15 cellular contexts compared by ENCODE assay signal in the genomic region with DNA sequence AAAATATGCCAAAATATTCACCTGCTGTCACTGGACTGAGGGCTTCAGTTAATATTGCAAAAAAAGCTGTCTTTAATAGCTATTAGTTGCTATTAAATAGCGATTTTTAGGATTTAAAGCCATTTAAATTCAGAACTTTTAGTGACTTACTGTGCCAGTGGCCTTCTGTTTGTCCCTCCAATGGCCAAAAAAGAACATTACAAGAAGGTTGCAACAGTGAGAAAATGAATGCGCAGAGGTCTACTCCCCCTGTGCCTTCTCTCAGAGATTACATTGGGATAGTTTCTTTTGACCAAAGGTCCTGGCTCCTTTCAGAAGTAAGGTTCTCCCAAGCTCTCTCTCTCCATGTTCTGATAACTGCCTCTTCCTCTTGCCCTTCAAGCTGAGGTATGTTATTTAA.
"Had no signal": no experiment of that assay in that cellular context is flagged by ENCODE, and none has a peak within 500 bp of the region (broad histone marks: within the 10 kb centered on the region; RNA-seq: fewer than 3 reads in every experiment).

No MANE protein-coding gene starts in this region.

- H3K27ac Mint-ChIP-seq: activated naive CD4-positive, alpha-beta T cell treated with anti-CD3 and anti-CD28 coated beads, Interleukin-2, amount 50 U/mL, for 72 hours; mesothelial cell of epicardium; natural killer cell treated with Interleukin-12 subunit alpha and Interleukin-12 subunit beta and Interleukin-15 and Interleukin-18, amount 100 ng/mL, for 72 hours; stimulated activated naive CD8-positive, alpha-beta T cell treated with anti-CD3 and anti-CD28 coated beads, Interleukin-15, Interleukin-2, amounts not matched to agents 100 ng/mL and 50 ng/mL, for 24 hours; T-helper 1 cell treated with Interleukin-12 subunit alpha and Interleukin-12 subunit beta and Interleukin-4 antibody, amounts not matched to agents 30 μg/mL and 1 μg/mL, for 36 hours had no signal

- H3K9me3 Mint-ChIP-seq: stimulated activated naive CD8-positive, alpha-beta T cell treated with anti-CD3 and anti-CD28 coated beads, Interleukin-15, Interleukin-2, amounts not matched to agents 100 ng/mL and 50 ng/mL, for 24 hours; T-helper 1 cell treated with Interleukin-12 subunit alpha and Interleukin-12 subunit beta and Interleukin-4 antibody, amounts not matched to agents 30 μg/mL and 1 μg/mL, for 36 hours had no signal

- DNase-seq: activated CD4-positive, alpha-beta T cell treated with anti-CD3 and anti-CD28 coated beads for 1 hour; activated CD4-positive, alpha-beta T cell treated with anti-CD3 and anti-CD28 coated beads, Interleukin-2, amount 50 U/mL, for 4 hours; activated gamma-delta T cell treated with Interleukin-2 at 50 U/mL for 16 hours; adrenal gland; dermis blood vessel endothelial cell; effector memory CD4-positive, alpha-beta T cell; esophagus squamous epithelium; lower lobe of right lung had no signal

- H3K27me3 Mint-ChIP-seq: natural killer cell treated with Interleukin-12 subunit alpha and Interleukin-12 subunit beta and Interleukin-15 and Interleukin-18, amount 100 ng/mL, for 72 hours; stimulated activated naive CD8-positive, alpha-beta T cell treated with anti-CD3 and anti-CD28 coated beads, Interleukin-15, Interleukin-2, amounts not matched to agents 100 ng/mL and 50 ng/mL, for 24 hours had no signal

- H3K36me3 Mint-ChIP-seq: activated naive CD4-positive, alpha-beta T cell treated with anti-CD3 and anti-CD28 coated beads, Interleukin-2, amount 50 U/mL, for 72 hours; mesothelial cell of epicardium; natural killer cell treated with Interleukin-12 subunit alpha and Interleukin-12 subunit beta and Interleukin-15 and Interleukin-18, amount 100 ng/mL, for 72 hours had no signal

- H3K4me2 ChIP-seq: hepatocyte had no signal

- H3K27me3 ChIP-seq: adrenal gland, esophagus squamous epithelium, hepatocyte, tibial nerve had no signal

- H3K4me3 Mint-ChIP-seq: mesothelial cell of epicardium; natural killer cell treated with Interleukin-12 subunit alpha and Interleukin-12 subunit beta and Interleukin-15 and Interleukin-18, amount 100 ng/mL, for 72 hours; stimulated activated naive CD8-positive, alpha-beta T cell treated with anti-CD3 and anti-CD28 coated beads, Interleukin-15, Interleukin-2, amounts not matched to agents 100 ng/mL and 50 ng/mL, for 24 hours; T-helper 1 cell treated with Interleukin-12 subunit alpha and Interleukin-12 subunit beta and Interleukin-4 antibody, amounts not matched to agents 30 μg/mL and 1 μg/mL, for 36 hours had no signal

- H3K9me3 ChIP-seq: adrenal gland, esophagus squamous epithelium, lower lobe of right lung, tibial nerve had no signal

- H2AFZ ChIP-seq: hepatocyte had no signal

- H3K27ac ChIP-seq: adrenal gland, esophagus squamous epithelium, hepatocyte, lower lobe of right lung, tibial nerve had no signal

- H3K79me2 ChIP-seq: hepatocyte had no signal

- H3K36me3 ChIP-seq: adrenal gland, esophagus squamous epithelium, lower lobe of right lung, tibial nerve had no signal

- H3K4me3 ChIP-seq: adrenal gland, esophagus squamous epithelium, hepatocyte, lower lobe of right lung, tibial nerve had no signal

- H3K4me1 ChIP-seq: adrenal gland, esophagus squamous epithelium, lower lobe of right lung had no signal
